Comparison of ENCODE assay signal across 15 cellular contexts in genomic region chr14:21408152-21408551, GRCh38. TPM values are rescaled to one million over a fixed set of nuclear protein-coding genes. Genes with fewer than 3 reads are reported as not detected.
DNase-seq lines count a peak whose midpoint lies in the region; ATAC-seq, FAIRE-seq and TF ChIP-seq lines count a peak whose summit lies in the region.
"Had no signal": no experiment of that assay in that cellular context is flagged by ENCODE, and none has a peak within 500 bp of the region (broad histone marks: within the 10 kb centered on the region; RNA-seq: fewer than 3 reads in every experiment).

No MANE protein-coding gene starts in this region.

- no peak for TF ChIP-seq CTCF in PC-9 (conservative IDR thresholded peaks at IDR 0.05)

- no peaks in the 10 kb centered on the region for H3F3A ChIP-seq in PC-9 (ENCODE audit: insufficient read depth, low read depth)

- BruUV-seq in PC-9 (replicated peaks; lab: Mats Ljungman, UMichigan): no TSS peak

- no peaks in the 10 kb centered on the region; the same call in 1 of the 2 replicates for H4K20me1 ChIP-seq in PC-9 (ENCODE audit: insufficient read depth)

- H3K9me2 ChIP-seq in PC-9 (ENCODE audit: insufficient read depth): no peaks in the 10 kb centered on the region

- FAIRE-seq in H54 (lab: Jason Lieb, UNC): peak; percentile 88

- ATAC-seq in GM21529 (IDR thresholded peaks at IDR 0.05; ENCODE audit: unreplicated experiment) (no peak), HG03095 (IDR thresholded peaks at IDR 0.05; ENCODE audit: unreplicated experiment) (no peak), HG03432 (IDR thresholded peaks at IDR 0.05; ENCODE audit: unreplicated experiment) (no peak)
- ATAC-seq: activated T-helper 17 cell treated with anti-CD3 and anti-CD28 coated beads, Interleukin-2, amount 50 U/mL, for 72 hours had no signal

- H3K27ac ChIP-seq in epithelial cell of prostate (peak overlapping the region; percentile 25), PC-9 (no peak overlapping the region)
- H3K27ac ChIP-seq: neutrophil, spleen, suprapubic skin had no signal

- CTCF ChIA-PET in PC-9 (lab: Charles Lee): no interaction called here

- no peaks in the 10 kb centered on the region for H3K9me3 ChIP-seq in PC-9 (ENCODE audit: insufficient read depth, low read depth)
- H3K9me3 ChIP-seq: neutrophil, spleen, suprapubic skin had no signal

- H3K4me3 ChIP-seq in PC-9: no peak overlapping the region
- H3K4me3 ChIP-seq: spleen, suprapubic skin had no signal

- DNase-seq in H54 (ENCODE audit: insufficient read length, low spot score): peak; percentile 23
- DNase-seq in SK-MEL-5 (ENCODE audit: low read depth, low spot score): peak; percentile 35
- DNase-seq in epithelial cell of prostate (ENCODE audit: low read depth, low spot score): no peak
- peak; percentile 30 for DNase-seq in renal cortical epithelial cell (ENCODE audit: low read depth)
- DNase-seq in PC-9: no peak
- DNase-seq: activated CD4-positive, alpha-beta T cell treated with anti-CD3 and anti-CD28 coated beads, Interleukin-2, amount 50 U/mL, for 1 hour; CD8-positive, alpha-beta memory T cell; NCI-H345; spleen had no signal

- H3K36me3 ChIP-seq in PC-9 (ENCODE audit: low read depth): peaks cover 11% of the 10 kb centered on the region; the same call in 1 of the 2 replicates

- in situ Hi-C loops in SK-MEL-5 (cut with HindIII; ENCODE audit: low pct_unique_long_range_greater_than_20kb, low sequenced_read_pairs): no loop called here

- POLR2A ChIA-PET in PC-9 (lab: Charles Lee; ENCODE audit: unreplicated experiment): no interaction called here

- H2AFZ ChIP-seq in PC-9: no peak overlapping the region

- no peaks in the 10 kb centered on the region for H3K4me1 ChIP-seq in PC-9 (replicated peaks; ENCODE audit: insufficient read depth)
- H3K4me1 ChIP-seq: spleen, suprapubic skin had no signal

- intact Hi-C loops in PC-9 (cut with micrococcal nuclease; ENCODE audit: unreplicated experiment): no loop called here

- no peaks in the 10 kb centered on the region for H3K79me2 ChIP-seq in PC-9 (ENCODE audit: low read depth)

- no peak for TF ChIP-seq POLR2A in H54 (IDR thresholded peaks at IDR 0.05; ENCODE audit: low read depth, low read length)

- H3K27me3 ChIP-seq in PC-9 (ENCODE audit: insufficient read depth, low read depth): no peaks in the 10 kb centered on the region
- H3K27me3 ChIP-seq: neutrophil, spleen, suprapubic skin had no signal

- no peak overlapping the region for H3K4me2 ChIP-seq in PC-9

RNA-seq across cellular contexts. Expression of gene SUPT16H, which starts 24.3 kb away (rescaled TPM):
- total RNA-seq in SK-MEL-5 (2014; rRNA removed; shearing (Covaris generic)): 72.1 and 84.3 TPM in 2 replicates
- 76.7 and 89.3 TPM in 2 replicates for polyA plus RNA-seq in SK-MEL-5 (2015; cell fraction: cytosol; rRNA removed)
- polyA plus RNA-seq in SK-MEL-5 (2015; cell fraction: nucleus; rRNA removed): 102 and 107 TPM in 2 replicates
- total RNA-seq in renal cortical epithelial cell (60.1 and 102 TPM in 2 replicates), PC-9 (2021) (57.2 and 65.4 TPM in 2 replicates)

RNA-seq across cellular contexts. Expression of gene CHD8, which starts 47.8 kb away (rescaled TPM):
- total RNA-seq in SK-MEL-5 (2014; rRNA removed; shearing (Covaris generic)): 27.8 and 32.6 TPM in 2 replicates
- polyA plus RNA-seq in SK-MEL-5 (2015; cell fraction: cytosol; rRNA removed): 24.6 and 27.9 TPM in 2 replicates
- 50.1 and 57.0 TPM in 2 replicates for polyA plus RNA-seq in SK-MEL-5 (2015; cell fraction: nucleus; rRNA removed)
- total RNA-seq in renal cortical epithelial cell (42.4 and 92.8 TPM in 2 replicates), PC-9 (2021) (57.3 and 58.7 TPM in 2 replicates)

Comparison
In these comparisons a context has a peak if more than half of its experiments do, and no peak if none do; other contexts are left out.
1. DNase-seq: peak in H54 (single experiment), SK-MEL-5 (single experiment) and renal cortical epithelial cell (single experiment); none in epithelial cell of prostate (single experiment) and PC-9 (0 of 2).